ENCODE assay signal across 19 cellular contexts in genomic region chr3:181555681-181556080, GRCh38.
"Had no signal": no experiment of that assay in that cellular context is flagged by ENCODE, and none has a peak within 500 bp of the region (broad histone marks: within the 10 kb centered on the region; RNA-seq: fewer than 3 reads in every experiment).

No MANE protein-coding gene starts in this region.

- H3K36me3 Mint-ChIP-seq: naive thymus-derived CD4-positive, alpha-beta T cell; stimulated activated naive B cell treated with anti-CD40 and anti-IgM and Interleukin-4, amounts not matched to agents 10 μg/mL and 1 μg/mL and 100 μg/mL, for 72 hours; WTC11 had no signal

- H3K4me3 ChIP-seq: lower lobe of right lung had no signal

- H3K27ac Mint-ChIP-seq: activated CD8-positive, alpha-beta T cell treated with anti-CD3 and anti-CD28 coated beads, Interleukin-2, amount 10 ng/mL, durations not matched to agents 7 days and 5 days; activated T-helper 1 cell treated with anti-CD3 and anti-CD28 coated beads, Interleukin-12 subunit alpha, Interleukin-12 subunit beta, Interleukin-2, Interleukin-4 antibody, amounts not matched to agents 30 ng/mL and 10 ng/mL and 1 ng/mL, durations not matched to agents 14 hours and 24 hours and 36 hours; endodermal cell; naive thymus-derived CD4-positive, alpha-beta T cell; progenitor cell of endocrine pancreas; stimulated activated naive B cell treated with anti-CD40 and anti-IgM and Interleukin-4, amounts not matched to agents 10 μg/mL and 1 μg/mL and 100 μg/mL, for 72 hours; T-helper 1 cell treated with Interleukin-12 subunit alpha and Interleukin-12 subunit beta and Interleukin-4 antibody, amounts not matched to agents 30 μg/mL and 1 μg/mL, for 36 hours; WTC11 had no signal

- H3K27ac ChIP-seq: lower lobe of right lung had no signal

- H3K36me3 ChIP-seq: lower lobe of right lung had no signal

- H3K4me1 Mint-ChIP-seq: endodermal cell; naive thymus-derived CD4-positive, alpha-beta T cell; stimulated activated naive B cell treated with anti-CD40 and anti-IgM and Interleukin-4, amounts not matched to agents 10 μg/mL and 1 μg/mL and 100 μg/mL, for 72 hours; WTC11 had no signal

- H3K27me3 Mint-ChIP-seq: naive thymus-derived CD4-positive, alpha-beta T cell; progenitor cell of endocrine pancreas; stimulated activated naive B cell treated with anti-CD40 and anti-IgM and Interleukin-4, amounts not matched to agents 10 μg/mL and 1 μg/mL and 100 μg/mL, for 72 hours had no signal

- H3K9me3 ChIP-seq: lower lobe of right lung had no signal

- H3K4me1 ChIP-seq: lower lobe of right lung had no signal

- FAIRE-seq: islet of Langerhans had no signal

- ATAC-seq: activated CD8-positive, alpha-beta T cell treated with anti-CD3 and anti-CD28 coated beads, Interleukin-2, amount 10 ng/mL, durations not matched to agents 7 days and 5 days; lower lobe of right lung; naive thymus-derived CD4-positive, alpha-beta T cell; sciatic nerve; SK-N-SH treated with all-trans-retinoic acid at 6 μM for 48 hours; stimulated activated naive B cell treated with anti-CD40 and anti-IgM and Interleukin-4, amounts not matched to agents 10 μg/mL and 1 μg/mL and 100 μg/mL, for 72 hours; WTC11 had no signal

- DNase-seq: activated CD4-positive, alpha-beta T cell treated with anti-CD3 and anti-CD28 coated beads for 48 hours; activated CD8-positive, alpha-beta memory T cell treated with anti-CD3 and anti-CD28 coated beads, Interleukin-2, amount 50 U/mL, for 48 hours; activated CD8-positive, alpha-beta T cell treated with anti-CD3 and anti-CD28 coated beads, Interleukin-2, amount 10 ng/mL, durations not matched to agents 7 days and 5 days; activated naive CD4-positive, alpha-beta T cell treated with Interleukin-2 at 50 U/mL for 16 hours; dermis blood vessel endothelial cell; endodermal cell; erythroblast; lower lobe of right lung; naive thymus-derived CD4-positive, alpha-beta T cell; stimulated activated CD4-positive, alpha-beta T cell treated with anti-CD3 and anti-CD28 coated beads, Interleukin-2, amount 100 ng/mL, for 24 hours; stimulated activated naive B cell treated with anti-CD40 and anti-IgM and Interleukin-4, amounts not matched to agents 10 μg/mL and 1 μg/mL and 100 μg/mL, for 72 hours; trophoblast cell had no signal

- H3K4me3 Mint-ChIP-seq: activated CD8-positive, alpha-beta T cell treated with anti-CD3 and anti-CD28 coated beads, Interleukin-2, amount 10 ng/mL, durations not matched to agents 7 days and 5 days; activated T-helper 1 cell treated with anti-CD3 and anti-CD28 coated beads, Interleukin-12 subunit alpha, Interleukin-12 subunit beta, Interleukin-2, Interleukin-4 antibody, amounts not matched to agents 30 ng/mL and 10 ng/mL and 1 ng/mL, durations not matched to agents 14 hours and 24 hours and 36 hours; endodermal cell; naive thymus-derived CD4-positive, alpha-beta T cell; stimulated activated naive B cell treated with anti-CD40 and anti-IgM and Interleukin-4, amounts not matched to agents 10 μg/mL and 1 μg/mL and 100 μg/mL, for 72 hours; T-helper 1 cell treated with Interleukin-12 subunit alpha and Interleukin-12 subunit beta and Interleukin-4 antibody, amounts not matched to agents 30 μg/mL and 1 μg/mL, for 36 hours; WTC11 had no signal

- H3K9me3 Mint-ChIP-seq: activated T-helper 1 cell treated with anti-CD3 and anti-CD28 coated beads, Interleukin-12 subunit alpha, Interleukin-12 subunit beta, Interleukin-2, Interleukin-4 antibody, amounts not matched to agents 30 ng/mL and 10 ng/mL and 1 ng/mL, durations not matched to agents 14 hours and 24 hours and 36 hours; endodermal cell; stimulated activated naive B cell treated with anti-CD40 and anti-IgM and Interleukin-4, amounts not matched to agents 10 μg/mL and 1 μg/mL and 100 μg/mL, for 72 hours; WTC11 had no signal
